Comparison of ENCODE assay signal across 8 cellular contexts in the genomic region with DNA sequence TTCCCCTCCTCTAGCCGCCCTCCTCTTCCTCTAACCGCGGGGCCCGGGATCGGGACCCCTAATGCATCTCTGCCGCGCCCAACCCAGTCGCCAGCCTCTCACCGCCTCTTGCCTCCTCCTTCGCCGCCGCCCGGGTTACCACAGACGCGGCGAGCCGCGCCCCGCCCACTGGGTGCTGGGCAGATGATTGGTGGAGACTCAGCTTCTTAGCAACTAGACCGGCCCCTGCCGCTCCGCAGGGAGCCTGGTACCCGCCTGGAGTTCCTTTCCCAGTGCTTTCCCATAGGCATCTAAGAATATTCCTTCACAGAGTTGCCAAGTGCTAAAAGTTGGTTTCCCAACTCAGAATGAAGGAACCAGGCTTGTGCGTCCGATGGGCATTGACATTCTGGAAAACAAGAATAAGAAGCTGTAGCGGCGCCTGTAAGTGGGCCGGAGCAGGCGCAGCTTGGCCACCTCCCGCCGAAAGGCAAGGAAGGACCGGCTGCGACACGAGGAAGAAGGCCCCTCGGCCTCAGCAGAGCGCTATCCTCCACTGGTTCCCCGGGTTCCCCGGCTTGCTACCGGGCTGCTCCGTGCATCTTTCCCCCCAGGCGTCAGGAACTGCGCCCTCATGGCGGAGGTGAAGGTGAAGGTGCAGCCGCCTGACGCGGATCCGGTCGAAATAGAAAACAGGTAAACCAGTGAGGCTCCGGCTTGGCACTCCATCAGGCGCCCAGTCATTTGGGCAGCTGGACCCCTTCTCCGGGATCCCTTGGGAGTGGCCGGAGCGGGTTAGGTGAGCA. TPM values are rescaled to one million over a fixed set of nuclear protein-coding genes. Genes with fewer than 3 reads are reported as not detected.
DNase-seq lines count a peak whose midpoint lies in the region; ATAC-seq and TF ChIP-seq lines count a peak whose summit lies in the region.

A gene (minus strand): TSS at position 137 of the 785 bp plus-strand sequence. CDS start 1,672 bp downstream, outside the sequence.
A gene with protein sequence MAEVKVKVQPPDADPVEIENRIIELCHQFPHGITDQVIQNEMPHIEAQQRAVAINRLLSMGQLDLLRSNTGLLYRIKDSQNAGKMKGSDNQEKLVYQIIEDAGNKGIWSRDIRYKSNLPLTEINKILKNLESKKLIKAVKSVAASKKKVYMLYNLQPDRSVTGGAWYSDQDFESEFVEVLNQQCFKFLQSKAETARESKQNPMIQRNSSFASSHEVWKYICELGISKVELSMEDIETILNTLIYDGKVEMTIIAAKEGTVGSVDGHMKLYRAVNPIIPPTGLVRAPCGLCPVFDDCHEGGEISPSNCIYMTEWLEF (plus strand): TSS at position 497 of the 785 bp plus-strand sequence. CDS start 117 bp downstream, at position 614.

- H3K9me3 ChIP-seq in breast epithelium (no peaks in the 10 kb centered on the region), iPS-18c (ENCODE audit: control insufficient read depth, insufficient read depth, low read length) (no peaks in the 10 kb centered on the region), skeletal muscle satellite cell (replicated peaks; ENCODE audit: low read length) (no peaks in the 10 kb centered on the region)

- TF ChIP-seq CTCF in AG04449 (IDR thresholded peaks at IDR 0.05; ENCODE audit: insufficient read depth, low read length, missing control alignments), result no peak
- no peak for TF ChIP-seq CTCF in VCaP (conservative IDR thresholded peaks at IDR 0.05)
- peak in 1 of 3 donors; percentile 14 for TF ChIP-seq CTCF in breast epithelium (IDR thresholded peaks at IDR 0.05)

- H3K36me3 ChIP-seq in breast epithelium (no peaks in the 10 kb centered on the region), skeletal muscle satellite cell (ENCODE audit: insufficient read depth, low read length) (peaks cover 17% of the 10 kb centered on the region)

- TF ChIP-seq POLR2A in breast epithelium (IDR thresholded peaks at IDR 0.05), result no peak

- intact Hi-C loops in breast epithelium (cut with DNase I; ENCODE audit: low total_unique reads), result no loop called here

- peak; percentile 73 for DNase-seq in AG04449 (ENCODE audit: low read depth, low spot score)
- DNase-seq in NCI-H2196 (lab: John Stamatoyannopoulos, UW; ENCODE audit: unreplicated experiment), result peak; percentile 94
- DNase-seq in breast epithelium (ENCODE audit: low spot score in 2 of 2), result peak; percentile 93 to 94

- ATAC-seq in GM18873 (IDR thresholded peaks at IDR 0.05; ENCODE audit: low FRiP score, unreplicated experiment), result peak; percentile 94
- ATAC-seq in HG03135 (IDR thresholded peaks at IDR 0.05; ENCODE audit: unreplicated experiment), result peak; percentile 95

- peak within 1 kb of the TSS; percentile 81 for H3K4me2 ChIP-seq in skeletal muscle satellite cell (ENCODE audit: low read length)

- H3K9ac ChIP-seq in skeletal muscle satellite cell (ENCODE audit: low read depth, low read length), result peak within 1 kb of the TSS; percentile 86

- H3K4me3 ChIP-seq in AG04449 (ENCODE audit: low read depth, low read length) (peak within 1 kb of the TSS; percentile 84), breast epithelium (peak within 1 kb of the TSS; percentile 83 to 93 (median 89)), iPS-18c (ENCODE audit: insufficient read depth, low read depth, low read length) (peak within 1 kb of the TSS; percentile 91), skeletal muscle satellite cell (ENCODE audit: low read length) (peak within 1 kb of the TSS; percentile 96)

- CTCF ChIA-PET in AG04449 (lab: Yijun Ruan, JAX), result interaction anchor here (1.0 to 1.2 kb wide), 2 partner anchors 10 to 30 kb away, joined by 3 to 4 read pairs; a partner anchor contains a TSS

- H3K27ac ChIP-seq in VCaP (peak within 1 kb of the TSS; percentile 95), breast epithelium (peak within 1 kb of the TSS; percentile 88 to 89)

- H3K4me1 ChIP-seq in breast epithelium (peaks cover 0 to 4% of the 10 kb centered on the region in 2 donors), skeletal muscle satellite cell (ENCODE audit: control insufficient read depth, insufficient read depth, low read length) (peaks cover 15% of the 10 kb centered on the region)

- H3K27me3 ChIP-seq in breast epithelium (no peaks in the 10 kb centered on the region), skeletal muscle satellite cell (ENCODE audit: control insufficient read depth, insufficient read depth, low read length) (no peaks in the 10 kb centered on the region)

- POLR2A ChIA-PET in AG04449 (lab: Yijun Ruan, JAX), result interaction anchor here (0.7 to 1.4 kb wide), 4 partner anchors 10 to 48 kb away, joined by 3 to 5 read pairs (median 4); a partner anchor contains a TSS

RNA-seq across cellular contexts. Expression of the first gene that starts in this region (rescaled TPM):
- 10 to 100 TPM in 1 of 3 donors, 1 to 10 TPM in 2; 2.6 to 14.8 (median 6.9) TPM for total RNA-seq in breast epithelium
- total RNA-seq in skeletal muscle satellite cell (2012; rRNA removed), result 1.0 and 1.7 TPM in 2 replicates

RNA-seq across cellular contexts. Expression of the second gene that starts in this region (rescaled TPM):
- 10 to 100 TPM in 2 of 3 donors, 1 to 10 TPM in 1; 6.9 to 17.6 (median 10.1) TPM for total RNA-seq in breast epithelium
- total RNA-seq in skeletal muscle satellite cell (2012; rRNA removed), result 10.6 and 14.0 TPM in 2 replicates

Comparison
In these comparisons a context has a peak if more than half of its experiments do, and no peak if none do; other contexts are left out.
1. Peak in every context shown above with its lines: DNase-seq, ATAC-seq, H3K4me3 ChIP-seq and H3K27ac ChIP-seq.